In genomic region chr15:41263891-41264351, GRCh38 we compare ENCODE assay signal across 1 cellular context.
TF ChIP-seq lines count a peak whose summit lies in the region.

No MANE protein-coding gene starts in this region.

TF ChIP-seq in H1, 55 proteins besides CTCF, POLR2A, EP300 and RAD21:
- no peak for TF ChIP-seq SIRT6 (IDR thresholded peaks at IDR 0.05; ENCODE audit: low read length)
- TF ChIP-seq, protein P1, sequence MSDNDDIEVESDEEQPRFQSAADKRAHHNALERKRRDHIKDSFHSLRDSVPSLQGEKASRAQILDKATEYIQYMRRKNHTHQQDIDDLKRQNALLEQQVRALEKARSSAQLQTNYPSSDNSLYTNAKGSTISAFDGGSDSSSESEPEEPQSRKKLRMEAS (IDR thresholded peaks at IDR 0.05) = no peak
- no peak for TF ChIP-seq KDM4A (IDR thresholded peaks at IDR 0.05; ENCODE audit: low read depth, low read length, severe bottlenecking)
- TF ChIP-seq POU5F1 (IDR thresholded peaks at IDR 0.05; ENCODE audit: low read depth, low read length) = no peak
- TF ChIP-seq CBX5 (IDR thresholded peaks at IDR 0.05; ENCODE audit: low read depth, low read length) = no peak
- no peak for TF ChIP-seq EZH2 (IDR thresholded peaks at IDR 0.05; ENCODE audit: low read depth, low read length, severe bottlenecking)
- TF ChIP-seq BACH1 (IDR thresholded peaks at IDR 0.05; ENCODE audit: low read length) = peak; percentile 65
- no peak for TF ChIP-seq CHD1 (IDR thresholded peaks at IDR 0.05; ENCODE audit: low read depth, low read length)
- no peak for TF ChIP-seq EGR1 (IDR thresholded peaks at IDR 0.05; ENCODE audit: borderline replicate concordance, low read depth, low read length)
- TF ChIP-seq KDM1A (IDR thresholded peaks at IDR 0.05; ENCODE audit: borderline replicate concordance, low read length) = no peak
- TF ChIP-seq SP4 (IDR thresholded peaks at IDR 0.05; ENCODE audit: low read length) = no peak
- TF ChIP-seq MAFK (IDR thresholded peaks at IDR 0.05; ENCODE audit: low read depth, low read length) = peak; percentile 75
- no peak for TF ChIP-seq SRF (IDR thresholded peaks at IDR 0.05; ENCODE audit: low read depth, low read length)
- no peak for TF ChIP-seq SIX5 (IDR thresholded peaks at IDR 0.05; ENCODE audit: low read depth, low read length)
- TF ChIP-seq HDAC2 (IDR thresholded peaks at IDR 0.05; ENCODE audit: borderline replicate concordance in 1 of 2, low read depth in 2 of 2, low read length in 2 of 2) = no peak
- TF ChIP-seq RBBP5 (IDR thresholded peaks at IDR 0.05; ENCODE audit: borderline replicate concordance, low read depth, low read length) = no peak
- no peak for TF ChIP-seq CHD7 (IDR thresholded peaks at IDR 0.05; ENCODE audit: insufficient replicate concordance, low read length)
- TF ChIP-seq CTBP2 (IDR thresholded peaks at IDR 0.05; ENCODE audit: borderline replicate concordance, insufficient read depth, insufficient read length, low read length) = no peak
- TF ChIP-seq TAF7 (optimal IDR thresholded peaks at IDR 0.05; ENCODE audit: borderline replicate concordance, low read depth, low read length) = no peak
- no peak for TF ChIP-seq POLR2AphosphoS5 (IDR thresholded peaks at IDR 0.05; ENCODE audit: low read depth, low read length)
- TF ChIP-seq CHD2 (IDR thresholded peaks at IDR 0.05; ENCODE audit: low read length) = no peak
- TF ChIP-seq TAF1 (IDR thresholded peaks at IDR 0.05; ENCODE audit: low read depth, low read length) = no peak
- no peak for TF ChIP-seq PHF8 (conservative IDR thresholded peaks at IDR 0.05; ENCODE audit: low read depth, low read length)
- no peak for TF ChIP-seq FOSL1 (IDR thresholded peaks at IDR 0.05; ENCODE audit: insufficient read depth, low read depth, low read length)
- TF ChIP-seq ZNF274 (IDR thresholded peaks at IDR 0.05; ENCODE audit: borderline replicate concordance, extremely low read depth, low read length) = no peak
- TF ChIP-seq BRCA1 (IDR thresholded peaks at IDR 0.05; ENCODE audit: low read depth, low read length) = no peak
- TF ChIP-seq JUND (IDR thresholded peaks at IDR 0.05; ENCODE audit: low read length) = no peak; the same call in 1 of the 2 replicates
- TF ChIP-seq SP2 (IDR thresholded peaks at IDR 0.05; ENCODE audit: low read length) = no peak
- TF ChIP-seq TCF12 (IDR thresholded peaks at IDR 0.05; ENCODE audit: low read depth, low read length) = no peak
- TF ChIP-seq, protein P2, sequence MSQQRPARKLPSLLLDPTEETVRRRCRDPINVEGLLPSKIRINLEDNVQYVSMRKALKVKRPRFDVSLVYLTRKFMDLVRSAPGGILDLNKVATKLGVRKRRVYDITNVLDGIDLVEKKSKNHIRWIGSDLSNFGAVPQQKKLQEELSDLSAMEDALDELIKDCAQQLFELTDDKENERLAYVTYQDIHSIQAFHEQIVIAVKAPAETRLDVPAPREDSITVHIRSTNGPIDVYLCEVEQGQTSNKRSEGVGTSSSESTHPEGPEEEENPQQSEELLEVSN (IDR thresholded peaks at IDR 0.05) = no peak
- peak; percentile 75 for TF ChIP-seq TEAD4 (IDR thresholded peaks at IDR 0.05; ENCODE audit: low read depth, low read length)
- peak; percentile 94 for TF ChIP-seq CEBPB (IDR thresholded peaks at IDR 0.05; ENCODE audit: low read depth, low read length)
- TF ChIP-seq SIN3A (conservative IDR thresholded peaks at IDR 0.05 in 1 of 2, IDR thresholded peaks at IDR 0.05 in 1 of 2; ENCODE audit: low read depth in 1 of 2, low read length in 2 of 2) = no peak
- no peak for TF ChIP-seq TBP (IDR thresholded peaks at IDR 0.05; ENCODE audit: low read depth, low read length)
- 0 out of 2 replicates have a peak, but pooled peaks have one; percentile 22 for TF ChIP-seq SP1 (IDR thresholded peaks at IDR 0.05; ENCODE audit: low read depth, low read length)
- TF ChIP-seq RFX5 (IDR thresholded peaks at IDR 0.05; ENCODE audit: borderline replicate concordance, low read depth, low read length) = no peak
- TF ChIP-seq ATF3 (IDR thresholded peaks at IDR 0.05; ENCODE audit: insufficient read depth, low read depth, low read length) = no peak
- no peak for TF ChIP-seq NANOG (IDR thresholded peaks at IDR 0.05; ENCODE audit: insufficient read depth, low read depth, low read length, poor library complexity, severe bottlenecking)
- TF ChIP-seq GTF2F1 (IDR thresholded peaks at IDR 0.05; ENCODE audit: borderline replicate concordance, low read depth, low read length) = no peak
- TF ChIP-seq CREB1 (IDR thresholded peaks at IDR 0.05) = no peak
- no peak for TF ChIP-seq CBX8 (IDR thresholded peaks at IDR 0.05; ENCODE audit: borderline replicate concordance, low read depth, low read length)
- TF ChIP-seq ASH2L (IDR thresholded peaks at IDR 0.05; ENCODE audit: low read length) = peak; percentile 63
- TF ChIP-seq YY1 (IDR thresholded peaks at IDR 0.05; ENCODE audit: low read depth, low read length) = no peak
- no peak for TF ChIP-seq SUZ12 (IDR thresholded peaks at IDR 0.05; ENCODE audit: low read length)
- no peak for TF ChIP-seq KDM5A (IDR thresholded peaks at IDR 0.05; ENCODE audit: low read length)
